18 cellular contexts compared by ENCODE assay signal in the genomic region with DNA sequence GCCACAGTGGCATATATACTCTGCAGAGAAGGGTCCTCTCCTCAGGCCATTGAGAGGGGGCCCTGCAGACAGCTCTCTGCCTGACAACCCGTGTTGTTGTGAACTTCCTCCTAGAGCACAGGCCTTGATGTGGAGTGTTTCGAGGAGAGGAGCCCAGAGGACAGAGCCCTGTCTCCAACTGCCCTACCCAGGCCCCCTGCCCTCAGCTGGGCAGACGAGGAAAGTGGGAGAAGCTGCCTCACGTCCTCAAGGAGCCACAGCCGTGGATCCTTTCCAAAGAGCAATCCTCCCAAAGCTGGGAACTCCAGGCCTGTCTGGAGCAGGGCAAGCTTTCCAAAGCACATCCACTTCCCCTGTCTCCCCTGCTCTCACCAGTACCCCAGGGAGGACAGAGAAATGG. TPM values are rescaled to one million over a fixed set of nuclear protein-coding genes. Genes with fewer than 3 reads are reported as not detected.
"Had no signal": no experiment of that assay in that cellular context is flagged by ENCODE, and none has a peak within 500 bp of the region (broad histone marks: within the 10 kb centered on the region; RNA-seq: fewer than 3 reads in every experiment).

No MANE protein-coding gene starts in this region.

- H3K27ac Mint-ChIP-seq: activated naive CD8-positive, alpha-beta T cell treated with anti-CD3 and anti-CD28 coated beads, Interleukin-2, amount 50 U/mL, for 24 hours; natural killer cell; progenitor cell of endocrine pancreas; stimulated activated naive CD8-positive, alpha-beta T cell treated with anti-CD3 and anti-CD28 coated beads, Interleukin-15, Interleukin-2, amounts not matched to agents 100 ng/mL and 50 ng/mL, for 24 hours had no signal

- H3K4me3 ChIP-seq: ascending aorta, breast epithelium, gastrocnemius medialis, heart left ventricle, left lung, right atrium auricular region, SK-N-MC, smooth muscle cell, thoracic aorta had no signal

- H3K4me3 Mint-ChIP-seq: activated naive CD8-positive, alpha-beta T cell treated with anti-CD3 and anti-CD28 coated beads, Interleukin-2, amount 50 U/mL, for 24 hours; natural killer cell; stimulated activated naive CD8-positive, alpha-beta T cell treated with anti-CD3 and anti-CD28 coated beads, Interleukin-15, Interleukin-2, amounts not matched to agents 100 ng/mL and 50 ng/mL, for 24 hours had no signal

- H3K9me3 ChIP-seq: ascending aorta, breast epithelium, gastrocnemius medialis, heart left ventricle, left lung, right atrium auricular region, thoracic aorta had no signal

- H3K36me3 ChIP-seq: ascending aorta, breast epithelium, gastrocnemius medialis, heart left ventricle, left lung, right atrium auricular region, thoracic aorta had no signal

- H3K9me3 Mint-ChIP-seq: activated naive CD8-positive, alpha-beta T cell treated with anti-CD3 and anti-CD28 coated beads, Interleukin-2, amount 50 U/mL, for 24 hours; natural killer cell; stimulated activated naive CD8-positive, alpha-beta T cell treated with anti-CD3 and anti-CD28 coated beads, Interleukin-15, Interleukin-2, amounts not matched to agents 100 ng/mL and 50 ng/mL, for 24 hours had no signal

- DNase-seq: activated naive CD4-positive, alpha-beta T cell; activated naive CD8-positive, alpha-beta T cell treated with anti-CD3 and anti-CD28 coated beads, Interleukin-2, amount 50 U/mL, for 24 hours; heart left ventricle; natural killer cell; nucleus accumbens had no signal

- H3K27ac ChIP-seq: ascending aorta, breast epithelium, heart left ventricle, left lung, right atrium auricular region, SK-N-MC, thoracic aorta had no signal

- H3K4me1 Mint-ChIP-seq: activated naive CD8-positive, alpha-beta T cell treated with anti-CD3 and anti-CD28 coated beads, Interleukin-2, amount 50 U/mL, for 24 hours; natural killer cell had no signal

- H3K36me3 Mint-ChIP-seq: natural killer cell had no signal

- ATAC-seq: activated CD4-positive, CD25-positive, alpha-beta regulatory T cell treated with anti-CD3 and anti-CD28 coated beads, Interleukin-2, amount 50 U/mL, for 24 hours; activated naive CD8-positive, alpha-beta T cell treated with anti-CD3 and anti-CD28 coated beads, Interleukin-2, amount 50 U/mL, for 24 hours; heart left ventricle; left lung; natural killer cell had no signal

- H3K4me1 ChIP-seq: ascending aorta, breast epithelium, left lung, right atrium auricular region had no signal

- H3K27me3 Mint-ChIP-seq: activated naive CD8-positive, alpha-beta T cell treated with anti-CD3 and anti-CD28 coated beads, Interleukin-2, amount 50 U/mL, for 24 hours; stimulated activated naive CD8-positive, alpha-beta T cell treated with anti-CD3 and anti-CD28 coated beads, Interleukin-15, Interleukin-2, amounts not matched to agents 100 ng/mL and 50 ng/mL, for 24 hours had no signal

- H3K27me3 ChIP-seq: ascending aorta, breast epithelium, gastrocnemius medialis, left lung, right atrium auricular region had no signal

RNA-seq across cellular contexts. Expression of a gene that starts 10.7 kb away (rescaled TPM):
- total RNA-seq: ascending aorta, breast epithelium, dermis blood vessel endothelial cell, epithelial cell of proximal tubule, left lung, natural killer cell, right atrium auricular region, thoracic aorta had no signal
